In the genomic region with DNA sequence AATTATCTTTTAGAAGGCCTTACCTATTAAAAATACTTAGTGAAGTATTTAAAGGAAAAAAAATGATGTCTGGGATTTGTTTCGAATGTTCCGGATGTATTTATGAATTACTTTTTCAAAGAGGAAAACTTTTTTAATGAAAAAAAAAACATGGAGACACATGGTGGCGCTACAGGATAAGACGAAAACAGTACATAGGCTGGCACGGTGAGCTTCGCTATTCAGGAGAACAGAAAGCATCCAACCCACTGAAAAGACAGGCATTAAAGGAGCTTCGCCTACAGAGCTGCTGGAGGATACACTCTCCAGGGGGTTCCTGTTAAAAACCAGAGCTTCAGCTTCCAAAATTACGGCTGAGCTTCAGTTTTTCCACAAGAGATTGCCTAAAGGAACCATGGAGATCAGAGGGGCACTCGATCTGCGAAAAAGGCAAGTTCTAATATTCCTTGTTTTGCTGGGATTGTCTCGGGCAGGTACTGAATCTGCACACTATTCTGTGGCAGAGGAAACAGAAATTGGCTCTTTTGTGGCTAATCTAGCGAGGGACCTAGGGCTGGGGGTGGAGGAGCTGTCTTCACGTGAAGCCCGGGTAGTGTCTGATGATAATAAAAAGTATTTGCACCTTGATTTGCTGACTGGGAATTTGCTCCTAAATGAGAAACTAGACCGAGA, we compare ENCODE assay signal across 9 cellular contexts. TPM values are rescaled to one million over a fixed set of nuclear protein-coding genes. Genes with fewer than 3 reads are reported as not detected.
A peak's percentile ranks its signal among the peaks of the same experiment; 100 is the strongest.
DNase-seq lines count a peak whose midpoint lies in the region; ATAC-seq and TF ChIP-seq lines count a peak whose summit lies in the region.
"Had no signal": no experiment of that assay in that cellular context is flagged by ENCODE, and none has a peak within 500 bp of the region (broad histone marks: within the 10 kb centered on the region; RNA-seq: fewer than 3 reads in every experiment).

A gene (plus strand): TSS at position 232 of the 672 bp plus-strand sequence. CDS start 163 bp downstream, at position 395.

- intact Hi-C loops in Caco-2 (cut with micrococcal nuclease; ENCODE audit: unreplicated experiment) = loop anchor here (1.0 kb wide), 3 partner anchors 302 to 341 kb away; no protein-coding TSS in a partner anchor
- intact Hi-C loops in right cardiac atrium (cut with DNase I) = no loop called here

- 22% methylated on average over 15 of the region's 15 CpGs for WGBS in right cardiac atrium

- TF ChIP-seq CTCF in Caco-2 (IDR thresholded peaks at IDR 0.05; ENCODE audit: insufficient read depth in 1 of 2, low read depth in 1 of 2, low read length in 1 of 2, severe bottlenecking in 1 of 2, unreplicated experiment in 1 of 2) = peak; percentile 21 to 29

- peaks cover 5% of the 10 kb centered on the region; the same call in 1 of the 2 replicates for H3K9me3 ChIP-seq in Caco-2
- peaks cover 2% of the 10 kb centered on the region; the same call in 1 of the 2 replicates for H3K9me3 ChIP-seq in SJSA1 (replicated peaks)
- peaks cover 10% of the 10 kb centered on the region for H3K9me3 ChIP-seq in right cardiac atrium (ENCODE audit: control insufficient read depth, low read length)
- peaks cover 20 to 49% of the 10 kb centered on the region in 2 donors for H3K9me3 ChIP-seq in stomach smooth muscle (ENCODE audit: control insufficient read depth in 2 of 2, low read length in 2 of 2)
- peaks cover under 1% of the 10 kb centered on the region for H3K9me3 ChIP-seq in effector memory CD4-positive, alpha-beta T cell (ENCODE audit: control insufficient read depth, low read length)

- H3K27ac Mint-ChIP-seq in Caco-2 (ENCODE audit: unreplicated experiment) = no peak within 1 kb of the TSS

- H3K27me3 Mint-ChIP-seq in Caco-2 (ENCODE audit: insufficient read depth, unreplicated experiment) = no peaks in the 10 kb centered on the region

- H3K27ac ChIP-seq in SJSA1 = no peak within 1 kb of the TSS
- H3K27ac ChIP-seq in right cardiac atrium (ENCODE audit: low read length) = no peak within 1 kb of the TSS
- H3K27ac ChIP-seq in stomach smooth muscle (ENCODE audit: low read length) = no peak within 1 kb of the TSS
- H3K27ac ChIP-seq in effector memory CD4-positive, alpha-beta T cell (ENCODE audit: insufficient read depth, low read length, poor library complexity, severe bottlenecking) = no peak within 1 kb of the TSS

- H3K4me1 Mint-ChIP-seq in Caco-2 (ENCODE audit: low read depth, unreplicated experiment) = no peaks in the 10 kb centered on the region

- POLR2A ChIA-PET in Caco-2 (lab: Charles Lee) = interaction anchor here (0.9 kb wide), 1 partner anchor 97 kb away, joined by 3 read pairs; no protein-coding TSS in a partner anchor

- H3K36me3 ChIP-seq in Caco-2 (ENCODE audit: control insufficient read depth, insufficient read depth, low read length) (no peaks in the 10 kb centered on the region), SJSA1 (no peaks in the 10 kb centered on the region), stomach smooth muscle (ENCODE audit: control insufficient read depth in 2 of 2, insufficient read depth in 2 of 2, low read length in 2 of 2) (no peaks in the 10 kb centered on the region)
- no peaks in the 10 kb centered on the region for H3K36me3 ChIP-seq in effector memory CD4-positive, alpha-beta T cell (ENCODE audit: control insufficient read depth, insufficient read depth, low read length)

- CTCF ChIA-PET in Caco-2 (lab: Charles Lee) = interaction anchor here (0.6 to 1.5 kb wide), 7 partner anchors 97 to 369 kb away, joined by 4 to 11 read pairs (median 5); a partner anchor contains a TSS

- peak in 1 of 2 experiments; percentile 28 for DNase-seq in Caco-2
- DNase-seq in HuH-7 (ENCODE audit: low spot score) = peak; percentile 58
- DNase-seq in SJSA1 (ENCODE audit: low read depth in 1 of 2, low spot score in 2 of 2) = peak in 1 of 2 experiments; percentile 74
- no peak for DNase-seq in right cardiac atrium
- no peak for DNase-seq in effector memory CD4-positive, alpha-beta T cell
- DNase-seq in stimulated activated CD4-positive, alpha-beta T cell treated with anti-CD3 and anti-CD28 coated beads, Interleukin-4, amount 100 ng/mL, for 1 hour = no peak
- DNase-seq in islet precursor cell = no peak

- peak within 1 kb of the TSS; percentile 32 for H3K4me3 ChIP-seq in Caco-2 (ENCODE audit: low read depth, low read length)
- H3K4me3 ChIP-seq in SJSA1 = peak within 1 kb of the TSS; percentile 43
- peak within 1 kb of the TSS; percentile 43 for H3K4me3 ChIP-seq in right cardiac atrium (ENCODE audit: low read length)
- peak within 1 kb of the TSS; percentile 61 to 68 for H3K4me3 ChIP-seq in stomach smooth muscle (ENCODE audit: low read length in 2 of 2)
- H3K4me3 ChIP-seq in effector memory CD4-positive, alpha-beta T cell (ENCODE audit: insufficient read depth, low read depth, low read length, poor library complexity, severe bottlenecking) = no peak within 1 kb of the TSS

- ATAC-seq in right cardiac atrium = no peak

- peak within 1 kb of the TSS; percentile 58 for H3K4me3 Mint-ChIP-seq in Caco-2 (ENCODE audit: unreplicated experiment)

- H3K27me3 ChIP-seq in Caco-2 (replicated peaks; ENCODE audit: control insufficient read depth, insufficient read depth, low read length) (no peaks in the 10 kb centered on the region), SJSA1 (replicated peaks) (no peaks in the 10 kb centered on the region), right cardiac atrium (ENCODE audit: control insufficient read depth, insufficient read depth) (no peaks in the 10 kb centered on the region), stomach smooth muscle (ENCODE audit: control insufficient read depth in 1 of 2, insufficient read depth in 2 of 2, low read length in 2 of 2) (no peaks in the 10 kb centered on the region)
- H3K27me3 ChIP-seq in effector memory CD4-positive, alpha-beta T cell (replicated peaks; ENCODE audit: control insufficient read depth, insufficient read depth, low read length, poor library complexity, severe bottlenecking) = peaks cover 11% of the 10 kb centered on the region

- no peaks in the 10 kb centered on the region for H3K4me1 ChIP-seq in Caco-2
- no peaks in the 10 kb centered on the region for H3K4me1 ChIP-seq in SJSA1 (replicated peaks)
- no peaks in the 10 kb centered on the region for H3K4me1 ChIP-seq in right cardiac atrium (ENCODE audit: control insufficient read depth, insufficient read depth, low read length)
- H3K4me1 ChIP-seq in stomach smooth muscle (ENCODE audit: control insufficient read depth, insufficient read depth, low read length) = no peaks in the 10 kb centered on the region
- no peaks in the 10 kb centered on the region for H3K4me1 ChIP-seq in effector memory CD4-positive, alpha-beta T cell (ENCODE audit: control insufficient read depth, insufficient read depth, low read length, poor library complexity, severe bottlenecking)

- BruUV-seq in Caco-2 (replicated peaks; lab: Mats Ljungman, UMichigan) = no TSS peak

- H3K36me3 Mint-ChIP-seq in Caco-2 (ENCODE audit: insufficient read depth, unreplicated experiment) = no peaks in the 10 kb centered on the region

- H3K9ac ChIP-seq in stomach smooth muscle (ENCODE audit: low read length in 2 of 2) = peak within 1 kb of the TSS; percentile 13 to 48

- peaks cover 39% of the 10 kb centered on the region for H3K9me3 Mint-ChIP-seq in Caco-2 (ENCODE audit: unreplicated experiment)

RNA-seq across cellular contexts. Expression of the gene that starts here (rescaled TPM):
- total RNA-seq in Caco-2 (2022) (0.41 and 0.44 TPM in 2 replicates), right cardiac atrium (1 to 10 TPM; 4.3 to 5.9 (median 5.3) TPM)
- total RNA-seq in SJSA1 (2014; rRNA removed; shearing (Covaris generic)) = 18.6 and 28.4 TPM in 2 replicates
- 2.3 TPM for polyA plus RNA-seq in right cardiac atrium
- total RNA-seq: T-helper 2 cell treated with Interferon-gamma antibody and Interleukin-4, amounts not matched to agents 100 ng/mL and 5 ng/mL, for 36 hours had no signal
